12 cellular contexts compared by ENCODE assay signal in genomic region chr2:158045362-158045761, GRCh38. TPM values are rescaled to one million over a fixed set of nuclear protein-coding genes. Genes with fewer than 3 reads are reported as not detected.
DNase-seq lines count a peak whose midpoint lies in the region; ATAC-seq and TF ChIP-seq lines count a peak whose summit lies in the region.
"Had no signal": no experiment of that assay in that cellular context is flagged by ENCODE, and none has a peak within 500 bp of the region (broad histone marks: within the 10 kb centered on the region; RNA-seq: fewer than 3 reads in every experiment).

No MANE protein-coding gene starts in this region.

- intact Hi-C loops in body of pancreas (cut with DNase I) = no loop called here

- no peak overlapping the region for H3K4ac ChIP-seq in mesendoderm (ENCODE audit: low read depth, low read length)

- H2AK5ac ChIP-seq in mesendoderm (ENCODE audit: low read length) = no peak overlapping the region

- no peak overlapping the region for H3K18ac ChIP-seq in mesendoderm (ENCODE audit: low read length)

- no peak overlapping the region for H2BK15ac ChIP-seq in mesendoderm (replicated peaks; ENCODE audit: low read depth)

- H2BK5ac ChIP-seq in mesendoderm (ENCODE audit: low read length) = no peak overlapping the region

- no peaks in the 10 kb centered on the region for H3K79me2 ChIP-seq in mesendoderm (ENCODE audit: control insufficient read depth, insufficient read depth, low read length)

- H3K4me1 ChIP-seq in body of pancreas (no peaks in the 10 kb centered on the region), mesendoderm (ENCODE audit: control insufficient read depth, low read depth, low read length) (peaks cover 9% of the 10 kb centered on the region)

- no peak overlapping the region for H2BK120ac ChIP-seq in mesendoderm (ENCODE audit: low read depth, low read length)

- DNase-seq in DMS 273 treated with DMSO at 0.1 percent for 48 hours (lab: John Stamatoyannopoulos, UW) = peak; percentile 25
- peak; percentile 37 for DNase-seq in HuH-7 (ENCODE audit: low spot score)
- DNase-seq in body of pancreas = peak in 2 of 4 donors; percentile 22 to 37
- peak; percentile 75 for DNase-seq in mesendoderm
- DNase-seq in NCI-H1105 treated with DMSO at 0.1 percent for 48 hours (lab: John Stamatoyannopoulos, UW) = no peak
- DNase-seq: activated CD4-positive, alpha-beta memory T cell treated with anti-CD3 and anti-CD28 coated beads, Interleukin-2, amount 10 ng/mL, durations not matched to agents 7 days and 5 days; activated effector memory CD4-positive, alpha-beta T cell treated with Interleukin-2 at 50 U/mL for 16 hours; glutamatergic neuron; nucleus accumbens had no signal

- H3K27ac ChIP-seq in body of pancreas = no peak overlapping the region
- no peak overlapping the region for H3K27ac ChIP-seq in mesendoderm (ENCODE audit: low read depth, low read length)

- H4K5ac ChIP-seq in mesendoderm (ENCODE audit: low read length) = no peak overlapping the region

- no peak overlapping the region for H3K4me2 ChIP-seq in mesendoderm (ENCODE audit: low read length)

- no peak overlapping the region for H3K23ac ChIP-seq in mesendoderm (ENCODE audit: low read length)

- H3K9ac ChIP-seq in mesendoderm (ENCODE audit: low read length) = no peak overlapping the region

- no peak overlapping the region for H4K8ac ChIP-seq in mesendoderm (ENCODE audit: low read depth, low read length)

- no peaks in the 10 kb centered on the region for H3K27me3 ChIP-seq in body of pancreas
- H3K27me3 ChIP-seq in mesendoderm (ENCODE audit: insufficient read depth, low read length, poor library complexity) = no peaks in the 10 kb centered on the region

- H3K4me3 ChIP-seq in body of pancreas = no peak overlapping the region
- H3K4me3 ChIP-seq in mesendoderm (ENCODE audit: low read length) = no peak overlapping the region
- H3K4me3 ChIP-seq: lung had no signal

- peak; percentile 53 for ATAC-seq in body of pancreas
- ATAC-seq in GM18867 (IDR thresholded peaks at IDR 0.05; ENCODE audit: unreplicated experiment) = no peak
- no peak for ATAC-seq in GM21526 (IDR thresholded peaks at IDR 0.05; ENCODE audit: low FRiP score, unreplicated experiment)

- H3K56ac ChIP-seq in mesendoderm (ENCODE audit: low read length) = no peak overlapping the region

- no peaks in the 10 kb centered on the region for H3K79me1 ChIP-seq in mesendoderm (ENCODE audit: low read length)

- WGBS in body of pancreas, 2 donors = 70 to 82% methylated on average over 3 of the region's 3 CpGs
- no CpG with 5 or more reads among the region's 3 CpGs for WGBS in mesendoderm (ENCODE audit: extremely low coverage, insufficient coverage, low lambda C conversion rate)

- TF ChIP-seq CTCF in body of pancreas (IDR thresholded peaks at IDR 0.05) = peak in 5 of 7 experiments; percentile 16 to 59 (median 48)

- TF ChIP-seq POLR2A in body of pancreas (IDR thresholded peaks at IDR 0.05) = no peak

- H3K36me3 ChIP-seq in body of pancreas (replicated peaks in 1 of 2; ENCODE audit: insufficient read depth in 1 of 2, low read depth in 2 of 2) (no peaks in the 10 kb centered on the region), mesendoderm (ENCODE audit: control insufficient read depth, insufficient read depth, low read length) (no peaks in the 10 kb centered on the region)

- H3K9me3 ChIP-seq in body of pancreas = no peaks in the 10 kb centered on the region

RNA-seq across cellular contexts. Expression of gene UPP2, which starts 56.3 kb away (rescaled TPM):
- not detected for total RNA-seq in body of pancreas
- not detected for polyA plus RNA-seq in mesendoderm (2013, experiment 1 of 2)
- not detected for polyA plus RNA-seq in mesendoderm (2013, experiment 2 of 2)
- total RNA-seq: activated CD4-positive, alpha-beta memory T cell treated with anti-CD3 and anti-CD28 coated beads, Interleukin-2, amount 10 ng/mL, durations not matched to agents 7 days and 5 days; lung had no signal
